ENCODE assay signal across 2 cellular contexts in the genomic region with DNA sequence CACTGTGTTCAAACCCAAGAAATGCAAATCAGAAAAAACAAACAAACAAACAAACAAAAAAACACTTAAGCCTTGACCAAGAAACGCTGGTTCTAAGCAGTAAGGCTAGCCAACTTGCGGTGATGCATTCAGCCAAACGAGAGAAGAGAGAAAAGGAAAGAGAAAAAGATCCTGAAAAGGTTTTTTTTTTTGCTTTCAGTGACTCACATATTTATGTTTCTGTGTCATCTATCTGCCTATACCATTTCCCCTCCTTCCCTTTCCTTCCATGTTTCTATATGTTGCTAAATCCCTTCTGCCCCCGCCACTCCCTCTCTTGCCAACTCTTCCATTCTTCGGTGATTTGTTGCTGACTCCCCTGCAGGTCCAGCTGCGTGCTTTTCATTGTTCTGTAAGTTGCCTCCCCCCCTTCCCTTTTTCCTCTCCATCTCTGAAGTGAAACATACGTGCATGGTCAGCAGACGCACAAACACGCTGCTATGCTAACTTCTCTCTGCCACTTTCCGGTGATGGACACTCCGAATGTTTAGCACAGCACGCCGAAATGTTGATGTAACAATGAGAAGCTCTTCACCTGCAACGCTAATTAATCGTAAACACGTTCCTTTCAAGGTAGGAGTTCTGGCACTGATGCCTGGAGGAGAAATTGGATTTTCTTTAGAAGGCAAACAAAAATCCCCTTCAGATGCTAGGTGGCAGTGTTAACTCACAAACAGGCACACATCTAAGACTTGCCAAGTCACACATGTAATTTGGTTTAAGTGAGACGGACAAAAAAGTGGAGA.
TF ChIP-seq lines count a peak whose summit lies in the region.

No MANE protein-coding gene starts in this region.

TF ChIP-seq in HCT116, 20 proteins besides CTCF, POLR2A, EP300 and RAD21 (continued from another document):
- no peak for TF ChIP-seq ELF1 (IDR thresholded peaks at IDR 0.05; ENCODE audit: borderline replicate concordance, low read depth)
- TF ChIP-seq, protein P1, sequence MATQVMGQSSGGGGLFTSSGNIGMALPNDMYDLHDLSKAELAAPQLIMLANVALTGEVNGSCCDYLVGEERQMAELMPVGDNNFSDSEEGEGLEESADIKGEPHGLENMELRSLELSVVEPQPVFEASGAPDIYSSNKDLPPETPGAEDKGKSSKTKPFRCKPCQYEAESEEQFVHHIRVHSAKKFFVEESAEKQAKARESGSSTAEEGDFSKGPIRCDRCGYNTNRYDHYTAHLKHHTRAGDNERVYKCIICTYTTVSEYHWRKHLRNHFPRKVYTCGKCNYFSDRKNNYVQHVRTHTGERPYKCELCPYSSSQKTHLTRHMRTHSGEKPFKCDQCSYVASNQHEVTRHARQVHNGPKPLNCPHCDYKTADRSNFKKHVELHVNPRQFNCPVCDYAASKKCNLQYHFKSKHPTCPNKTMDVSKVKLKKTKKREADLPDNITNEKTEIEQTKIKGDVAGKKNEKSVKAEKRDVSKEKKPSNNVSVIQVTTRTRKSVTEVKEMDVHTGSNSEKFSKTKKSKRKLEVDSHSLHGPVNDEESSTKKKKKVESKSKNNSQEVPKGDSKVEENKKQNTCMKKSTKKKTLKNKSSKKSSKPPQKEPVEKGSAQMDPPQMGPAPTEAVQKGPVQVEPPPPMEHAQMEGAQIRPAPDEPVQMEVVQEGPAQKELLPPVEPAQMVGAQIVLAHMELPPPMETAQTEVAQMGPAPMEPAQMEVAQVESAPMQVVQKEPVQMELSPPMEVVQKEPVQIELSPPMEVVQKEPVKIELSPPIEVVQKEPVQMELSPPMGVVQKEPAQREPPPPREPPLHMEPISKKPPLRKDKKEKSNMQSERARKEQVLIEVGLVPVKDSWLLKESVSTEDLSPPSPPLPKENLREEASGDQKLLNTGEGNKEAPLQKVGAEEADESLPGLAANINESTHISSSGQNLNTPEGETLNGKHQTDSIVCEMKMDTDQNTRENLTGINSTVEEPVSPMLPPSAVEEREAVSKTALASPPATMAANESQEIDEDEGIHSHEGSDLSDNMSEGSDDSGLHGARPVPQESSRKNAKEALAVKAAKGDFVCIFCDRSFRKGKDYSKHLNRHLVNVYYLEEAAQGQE (IDR thresholded peaks at IDR 0.05; ENCODE audit: low read depth) = no peak
- no peak for TF ChIP-seq POLR2AphosphoS5 (IDR thresholded peaks at IDR 0.05; ENCODE audit: low read depth, low read length)
- TF ChIP-seq EZH2phosphoT487 (IDR thresholded peaks at IDR 0.05; ENCODE audit: borderline replicate concordance) = no peak
- no peak for TF ChIP-seq EGR1 (IDR thresholded peaks at IDR 0.05; ENCODE audit: low read depth)
- no peak for TF ChIP-seq SP1 (IDR thresholded peaks at IDR 0.05; ENCODE audit: low read depth)
- TF ChIP-seq, protein P2, sequence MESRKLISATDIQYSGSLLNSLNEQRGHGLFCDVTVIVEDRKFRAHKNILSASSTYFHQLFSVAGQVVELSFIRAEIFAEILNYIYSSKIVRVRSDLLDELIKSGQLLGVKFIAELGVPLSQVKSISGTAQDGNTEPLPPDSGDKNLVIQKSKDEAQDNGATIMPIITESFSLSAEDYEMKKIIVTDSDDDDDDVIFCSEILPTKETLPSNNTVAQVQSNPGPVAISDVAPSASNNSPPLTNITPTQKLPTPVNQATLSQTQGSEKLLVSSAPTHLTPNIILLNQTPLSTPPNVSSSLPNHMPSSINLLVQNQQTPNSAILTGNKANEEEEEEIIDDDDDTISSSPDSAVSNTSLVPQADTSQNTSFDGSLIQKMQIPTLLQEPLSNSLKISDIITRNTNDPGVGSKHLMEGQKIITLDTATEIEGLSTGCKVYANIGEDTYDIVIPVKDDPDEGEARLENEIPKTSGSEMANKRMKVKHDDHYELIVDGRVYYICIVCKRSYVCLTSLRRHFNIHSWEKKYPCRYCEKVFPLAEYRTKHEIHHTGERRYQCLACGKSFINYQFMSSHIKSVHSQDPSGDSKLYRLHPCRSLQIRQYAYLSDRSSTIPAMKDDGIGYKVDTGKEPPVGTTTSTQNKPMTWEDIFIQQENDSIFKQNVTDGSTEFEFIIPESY (IDR thresholded peaks at IDR 0.05; ENCODE audit: extremely low read depth, insufficient replicate concordance, low read length) = no peak
- no peak for TF ChIP-seq EZH2 (IDR thresholded peaks at IDR 0.05)
- TF ChIP-seq CBX3 (IDR thresholded peaks at IDR 0.05; ENCODE audit: low read depth) = no peak
- TF ChIP-seq, protein P3, sequence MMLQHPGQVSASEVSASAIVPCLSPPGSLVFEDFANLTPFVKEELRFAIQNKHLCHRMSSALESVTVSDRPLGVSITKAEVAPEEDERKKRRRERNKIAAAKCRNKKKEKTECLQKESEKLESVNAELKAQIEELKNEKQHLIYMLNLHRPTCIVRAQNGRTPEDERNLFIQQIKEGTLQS (IDR thresholded peaks at IDR 0.05) = no peak
- no peak for TF ChIP-seq YY1 (IDR thresholded peaks at IDR 0.05; ENCODE audit: extremely low read depth, insufficient replicate concordance, low read depth, low read length)
- TF ChIP-seq, protein P4, sequence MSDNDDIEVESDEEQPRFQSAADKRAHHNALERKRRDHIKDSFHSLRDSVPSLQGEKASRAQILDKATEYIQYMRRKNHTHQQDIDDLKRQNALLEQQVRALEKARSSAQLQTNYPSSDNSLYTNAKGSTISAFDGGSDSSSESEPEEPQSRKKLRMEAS (IDR thresholded peaks at IDR 0.05) = no peak
- no peak for TF ChIP-seq JUND (IDR thresholded peaks at IDR 0.05)

TF ChIP-seq in HepG2, 621 proteins besides CTCF, POLR2A, EP300 and RAD21 (continued from another document):
- TF ChIP-seq ZNF557 (CRISPR knock-in tag; IDR thresholded peaks at IDR 0.05) (no peak), ZNF709 (CRISPR knock-in tag; IDR thresholded peaks at IDR 0.05) (no peak)
- TF ChIP-seq, protein P5, sequence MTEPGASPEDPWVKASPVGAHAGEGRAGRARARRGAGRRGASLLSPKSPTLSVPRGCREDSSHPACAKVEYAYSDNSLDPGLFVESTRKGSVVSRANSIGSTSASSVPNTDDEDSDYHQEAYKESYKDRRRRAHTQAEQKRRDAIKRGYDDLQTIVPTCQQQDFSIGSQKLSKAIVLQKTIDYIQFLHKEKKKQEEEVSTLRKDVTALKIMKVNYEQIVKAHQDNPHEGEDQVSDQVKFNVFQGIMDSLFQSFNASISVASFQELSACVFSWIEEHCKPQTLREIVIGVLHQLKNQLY (CRISPR knock-in tag; IDR thresholded peaks at IDR 0.05) = no peak
